Comparison of ENCODE assay signal across 10 cellular contexts in the genomic region with DNA sequence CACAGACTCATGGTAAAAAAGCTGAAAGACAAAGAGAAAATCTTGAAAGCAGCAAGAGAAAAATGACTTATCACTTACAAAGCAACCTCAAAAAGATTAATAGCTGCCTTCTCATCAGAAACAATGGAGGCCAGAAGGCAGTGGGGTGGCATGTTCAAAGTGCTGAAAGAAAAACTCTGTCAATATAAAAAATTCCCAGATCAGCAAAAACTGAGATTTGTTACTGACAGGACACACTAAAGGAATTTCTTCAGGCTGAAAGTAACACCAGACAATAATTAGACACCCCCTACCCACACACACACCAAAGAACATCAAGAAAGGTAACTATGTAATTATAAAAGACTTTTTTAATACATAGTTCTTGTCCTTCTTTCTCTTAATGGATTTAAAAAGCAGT.
"Had no signal": no experiment of that assay in that cellular context is flagged by ENCODE, and none has a peak within 500 bp of the region (broad histone marks: within the 10 kb centered on the region; RNA-seq: fewer than 3 reads in every experiment).

No MANE protein-coding gene starts in this region.

- H3K9ac ChIP-seq: GM23248, KMS-11 had no signal

- ATAC-seq: HCT116 had no signal

- H3K9me3 ChIP-seq: HAP-1 had no signal

- H3K4me3 Mint-ChIP-seq: HFFc6 had no signal

- H3K27ac Mint-ChIP-seq: HFFc6 had no signal

- FAIRE-seq: HTR-8/SVneo had no signal

- H3K4me2 ChIP-seq: KMS-11 had no signal

- H3K4me1 ChIP-seq: HAP-1 had no signal

- H3K36me3 ChIP-seq: HAP-1 had no signal

- H3K27ac ChIP-seq: GM23248, KMS-11 had no signal

- H3K9me3 Mint-ChIP-seq: HFFc6 had no signal

- H3K4me3 ChIP-seq: GM23248, HAP-1 had no signal

- H2AFZ ChIP-seq: GM23248 had no signal

- DNase-seq: GM23248, GOT3, H7, HFFc6, Karpas-422, KBM-7 had no signal
